ENCODE assay signal across 8 cellular contexts in the genomic region with DNA sequence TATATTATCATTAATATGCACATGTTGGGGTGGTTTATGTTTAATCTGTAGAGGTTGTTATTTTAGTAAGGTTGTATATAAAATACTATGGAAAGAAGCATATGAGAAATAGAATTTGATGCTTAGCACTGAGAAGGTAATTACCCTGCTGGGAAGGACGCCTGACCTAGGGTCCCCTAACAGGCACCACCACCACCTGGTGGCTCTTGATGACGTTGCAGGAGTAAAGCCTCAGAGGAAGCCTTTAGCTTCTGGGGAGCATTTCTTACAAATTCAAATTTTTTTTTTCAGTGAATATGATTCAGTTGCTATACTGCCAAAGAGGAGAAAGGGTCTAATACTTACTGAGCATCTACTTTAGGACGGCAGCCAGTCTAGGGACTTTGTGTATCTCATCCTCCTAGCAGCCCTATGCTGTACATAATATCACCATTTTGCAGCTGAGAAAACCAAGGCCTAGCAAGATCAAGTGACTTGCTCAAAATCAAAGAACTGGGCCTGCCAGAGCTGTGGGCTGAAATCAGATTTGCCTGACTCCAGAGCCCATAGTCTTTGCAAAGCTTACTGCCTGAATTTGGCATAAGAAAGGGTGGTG.
DNase-seq lines count a peak whose midpoint lies in the region; ATAC-seq and TF ChIP-seq lines count a peak whose summit lies in the region.

No MANE protein-coding gene starts in this region.

- no peaks in the 10 kb centered on the region for H3K4me1 Mint-ChIP-seq in T-helper 2 cell treated with Interferon-gamma antibody and Interleukin-4, amounts not matched to agents 5 μg/mL and 100 μg/mL, for 36 hours (ENCODE audit: low read depth)
- H3K4me1 Mint-ChIP-seq in stimulated activated effector memory CD8-positive, alpha-beta T cell treated with anti-CD3 and anti-CD28 coated beads, Interleukin-12 subunit alpha, Interleukin-12 subunit beta, amount 100 ng/mL, for 72 hours = no peaks in the 10 kb centered on the region

- H3K27ac Mint-ChIP-seq in T-helper 2 cell treated with Interferon-gamma antibody and Interleukin-4, amounts not matched to agents 5 μg/mL and 100 μg/mL, for 36 hours = no peak overlapping the region
- H3K27ac Mint-ChIP-seq in stimulated activated effector memory CD8-positive, alpha-beta T cell treated with anti-CD3 and anti-CD28 coated beads, Interleukin-12 subunit alpha, Interleukin-12 subunit beta, amount 100 ng/mL, for 72 hours = no peak overlapping the region

- no peaks in the 10 kb centered on the region for H3K36me3 Mint-ChIP-seq in T-helper 2 cell treated with Interferon-gamma antibody and Interleukin-4, amounts not matched to agents 5 μg/mL and 100 μg/mL, for 36 hours (ENCODE audit: low read depth)
- no peaks in the 10 kb centered on the region for H3K36me3 Mint-ChIP-seq in stimulated activated effector memory CD8-positive, alpha-beta T cell treated with anti-CD3 and anti-CD28 coated beads, Interleukin-12 subunit alpha, Interleukin-12 subunit beta, amount 100 ng/mL, for 72 hours

- peaks cover 17% of the 10 kb centered on the region for H3K27me3 Mint-ChIP-seq in T-helper 2 cell treated with Interferon-gamma antibody and Interleukin-4, amounts not matched to agents 5 μg/mL and 100 μg/mL, for 36 hours (ENCODE audit: low read depth)

- peaks cover 3% of the 10 kb centered on the region for H3K27me3 ChIP-seq in lower lobe of right lung (ENCODE audit: low read depth)

- H3K4me3 Mint-ChIP-seq in T-helper 2 cell treated with Interferon-gamma antibody and Interleukin-4, amounts not matched to agents 5 μg/mL and 100 μg/mL, for 36 hours = no peak overlapping the region
- no peak overlapping the region for H3K4me3 Mint-ChIP-seq in stimulated activated effector memory CD8-positive, alpha-beta T cell treated with anti-CD3 and anti-CD28 coated beads, Interleukin-12 subunit alpha, Interleukin-12 subunit beta, amount 100 ng/mL, for 72 hours

- no peaks in the 10 kb centered on the region for H3K36me3 ChIP-seq in lower lobe of right lung

- TF ChIP-seq CTCF in AG09309 (IDR thresholded peaks at IDR 0.05; ENCODE audit: control insufficient read depth, insufficient read depth, low read depth, low read length, missing control alignments) (peak; percentile 55), lower lobe of right lung (IDR thresholded peaks at IDR 0.05) (peak; percentile 61)

- intact Hi-C loops in lower lobe of right lung (cut with DNase I) = no loop called here

- ATAC-seq in GM18511 (IDR thresholded peaks at IDR 0.05; ENCODE audit: unreplicated experiment) = peak; percentile 81
- peak; percentile 94 for ATAC-seq in HG02973 (IDR thresholded peaks at IDR 0.05; ENCODE audit: unreplicated experiment)
- peak; percentile 67 to 71 for ATAC-seq in lower lobe of right lung
- ATAC-seq in stimulated activated effector memory CD8-positive, alpha-beta T cell treated with anti-CD3 and anti-CD28 coated beads, Interleukin-12 subunit alpha, Interleukin-12 subunit beta, amount 100 ng/mL, for 72 hours = peak; percentile 72

- no peaks in the 10 kb centered on the region for H3K4me1 ChIP-seq in lower lobe of right lung

- no peaks in the 10 kb centered on the region for H3K9me3 Mint-ChIP-seq in T-helper 2 cell treated with Interferon-gamma antibody and Interleukin-4, amounts not matched to agents 5 μg/mL and 100 μg/mL, for 36 hours
- no peaks in the 10 kb centered on the region for H3K9me3 Mint-ChIP-seq in stimulated activated effector memory CD8-positive, alpha-beta T cell treated with anti-CD3 and anti-CD28 coated beads, Interleukin-12 subunit alpha, Interleukin-12 subunit beta, amount 100 ng/mL, for 72 hours

- DNase-seq in AG09309 (ENCODE audit: low read depth) (no peak), NCI-H1694 treated with DMSO at 0.1 percent for 48 hours (lab: John Stamatoyannopoulos, UW) (peak; percentile 48), cerebellum (ENCODE audit: low spot score) (peak; percentile 50), lower lobe of right lung (peak; percentile 51)
- peak; percentile 10 for DNase-seq in T-helper 2 cell treated with Interferon-gamma antibody and Interleukin-4, amounts not matched to agents 5 μg/mL and 100 μg/mL, for 36 hours (ENCODE audit: low spot score)
- DNase-seq in stimulated activated effector memory CD8-positive, alpha-beta T cell treated with anti-CD3 and anti-CD28 coated beads, Interleukin-12 subunit alpha, Interleukin-12 subunit beta, amount 100 ng/mL, for 72 hours (ENCODE audit: low spot score in 2 of 2) = peak in 1 of 2 donors; percentile 52

- no peaks in the 10 kb centered on the region for H3K9me3 ChIP-seq in lower lobe of right lung

- no peak overlapping the region for H3K27ac ChIP-seq in lower lobe of right lung

- H3K4me3 ChIP-seq in AG09309 (ENCODE audit: control insufficient read depth, low read depth, low read length) (no peak overlapping the region), lower lobe of right lung (no peak overlapping the region)
